ENCODE assay signal across 1 cellular context in the genomic region with DNA sequence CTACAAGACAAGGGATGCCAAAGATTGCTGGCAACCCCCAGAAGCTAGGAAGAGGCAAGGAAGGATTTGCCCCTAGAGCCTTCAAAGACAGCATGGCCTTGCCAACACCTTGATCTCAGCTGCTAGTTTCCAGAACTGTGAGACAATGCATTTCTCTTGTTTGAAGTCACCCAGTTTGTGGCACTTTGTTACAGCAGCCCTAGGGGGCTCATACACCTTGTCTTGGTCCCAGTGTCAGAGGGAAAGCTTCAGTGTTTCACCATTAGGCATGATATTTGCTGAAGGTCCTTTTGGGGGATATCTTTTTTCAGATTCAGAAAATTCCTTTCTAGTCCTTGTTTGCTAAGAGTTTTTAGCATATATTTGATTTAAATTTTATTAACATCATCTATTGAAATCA.
A peak's percentile ranks its signal among the peaks of the same experiment; 100 is the strongest.
TF ChIP-seq lines count a peak whose summit lies in the region.

No MANE protein-coding gene starts in this region.

TF ChIP-seq in HepG2, 621 proteins besides CTCF, POLR2A, EP300 and RAD21:
- TF ChIP-seq AGO2 (optimal IDR thresholded peaks at IDR 0.05; ENCODE audit: low read depth, low read length), result no peak
- TF ChIP-seq JUNB (CRISPR knock-in tag; IDR thresholded peaks at IDR 0.05; ENCODE audit: borderline replicate concordance), result no peak
- TF ChIP-seq SIX4 (CRISPR knock-in tag; IDR thresholded peaks at IDR 0.05), result no peak
- TF ChIP-seq ZBTB38 (CRISPR knock-in tag; IDR thresholded peaks at IDR 0.05), result no peak
- TF ChIP-seq ZNF33A (CRISPR knock-in tag; IDR thresholded peaks at IDR 0.05; ENCODE audit: borderline replicate concordance), result no peak
- TF ChIP-seq, protein P1, sequence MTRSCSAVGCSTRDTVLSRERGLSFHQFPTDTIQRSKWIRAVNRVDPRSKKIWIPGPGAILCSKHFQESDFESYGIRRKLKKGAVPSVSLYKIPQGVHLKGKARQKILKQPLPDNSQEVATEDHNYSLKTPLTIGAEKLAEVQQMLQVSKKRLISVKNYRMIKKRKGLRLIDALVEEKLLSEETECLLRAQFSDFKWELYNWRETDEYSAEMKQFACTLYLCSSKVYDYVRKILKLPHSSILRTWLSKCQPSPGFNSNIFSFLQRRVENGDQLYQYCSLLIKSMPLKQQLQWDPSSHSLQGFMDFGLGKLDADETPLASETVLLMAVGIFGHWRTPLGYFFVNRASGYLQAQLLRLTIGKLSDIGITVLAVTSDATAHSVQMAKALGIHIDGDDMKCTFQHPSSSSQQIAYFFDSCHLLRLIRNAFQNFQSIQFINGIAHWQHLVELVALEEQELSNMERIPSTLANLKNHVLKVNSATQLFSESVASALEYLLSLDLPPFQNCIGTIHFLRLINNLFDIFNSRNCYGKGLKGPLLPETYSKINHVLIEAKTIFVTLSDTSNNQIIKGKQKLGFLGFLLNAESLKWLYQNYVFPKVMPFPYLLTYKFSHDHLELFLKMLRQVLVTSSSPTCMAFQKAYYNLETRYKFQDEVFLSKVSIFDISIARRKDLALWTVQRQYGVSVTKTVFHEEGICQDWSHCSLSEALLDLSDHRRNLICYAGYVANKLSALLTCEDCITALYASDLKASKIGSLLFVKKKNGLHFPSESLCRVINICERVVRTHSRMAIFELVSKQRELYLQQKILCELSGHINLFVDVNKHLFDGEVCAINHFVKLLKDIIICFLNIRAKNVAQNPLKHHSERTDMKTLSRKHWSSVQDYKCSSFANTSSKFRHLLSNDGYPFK (CRISPR knock-in tag; IDR thresholded peaks at IDR 0.05; ENCODE audit: borderline replicate concordance), result no peak
- TF ChIP-seq ZNF652 (CRISPR knock-in tag; IDR thresholded peaks at IDR 0.05; ENCODE audit: borderline replicate concordance, low read depth), result no peak
- TF ChIP-seq ZNF12 (CRISPR knock-in tag; IDR thresholded peaks at IDR 0.05), result peak; percentile 93
- no peak for TF ChIP-seq SYNCRIP (IDR thresholded peaks at IDR 0.05; ENCODE audit: insufficient read depth, low read depth, low read length)
